ENCODE assay signal across 9 cellular contexts in the genomic region with DNA sequence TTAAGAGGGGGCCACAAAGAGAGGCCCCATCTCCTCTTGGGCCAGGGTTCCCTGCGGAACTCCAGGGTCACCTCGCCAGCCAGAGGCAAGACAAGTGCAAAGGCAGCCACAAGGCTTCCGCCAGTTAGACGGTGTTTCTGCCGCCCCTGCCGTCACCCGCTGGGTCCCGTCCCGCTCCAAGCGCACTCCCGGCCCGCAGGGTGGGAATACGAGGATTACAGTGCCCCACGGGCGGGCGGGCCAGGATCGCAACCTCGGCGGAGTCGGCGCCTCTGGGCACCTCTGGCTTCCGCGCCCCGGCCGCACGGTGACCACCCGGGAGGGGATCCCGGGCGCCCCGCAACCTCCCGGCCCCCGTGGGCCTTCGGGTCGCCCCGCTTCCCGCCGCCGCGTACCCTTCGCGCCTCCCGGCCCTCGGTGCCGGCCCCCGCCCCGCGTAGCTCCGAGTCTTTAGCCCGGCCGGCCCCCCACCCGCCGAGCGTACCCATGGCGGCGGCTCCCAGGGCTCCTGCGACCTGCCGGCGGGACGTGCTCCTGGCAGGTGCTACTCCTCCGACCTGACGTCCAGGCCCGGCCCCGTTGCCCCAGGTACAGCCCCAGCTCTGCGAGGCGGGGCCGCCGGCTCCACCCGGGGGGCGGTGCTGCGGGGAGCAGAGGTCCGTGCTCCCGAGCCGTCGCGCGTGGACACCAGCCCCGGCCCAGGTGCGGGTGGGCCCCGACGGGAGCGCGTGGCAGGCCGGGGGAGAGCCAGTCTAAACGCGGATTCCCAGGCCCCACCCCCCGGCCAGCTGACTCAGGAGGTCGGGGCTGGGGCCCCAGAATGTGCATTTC. TPM values are rescaled to one million over a fixed set of nuclear protein-coding genes. Genes with fewer than 3 reads are reported as not detected.
DNase-seq lines count a peak whose midpoint lies in the region; ATAC-seq and TF ChIP-seq lines count a peak whose summit lies in the region.
"Had no signal": no experiment of that assay in that cellular context is flagged by ENCODE, and none has a peak within 500 bp of the region (broad histone marks: within the 10 kb centered on the region; RNA-seq: fewer than 3 reads in every experiment).

A gene with protein sequence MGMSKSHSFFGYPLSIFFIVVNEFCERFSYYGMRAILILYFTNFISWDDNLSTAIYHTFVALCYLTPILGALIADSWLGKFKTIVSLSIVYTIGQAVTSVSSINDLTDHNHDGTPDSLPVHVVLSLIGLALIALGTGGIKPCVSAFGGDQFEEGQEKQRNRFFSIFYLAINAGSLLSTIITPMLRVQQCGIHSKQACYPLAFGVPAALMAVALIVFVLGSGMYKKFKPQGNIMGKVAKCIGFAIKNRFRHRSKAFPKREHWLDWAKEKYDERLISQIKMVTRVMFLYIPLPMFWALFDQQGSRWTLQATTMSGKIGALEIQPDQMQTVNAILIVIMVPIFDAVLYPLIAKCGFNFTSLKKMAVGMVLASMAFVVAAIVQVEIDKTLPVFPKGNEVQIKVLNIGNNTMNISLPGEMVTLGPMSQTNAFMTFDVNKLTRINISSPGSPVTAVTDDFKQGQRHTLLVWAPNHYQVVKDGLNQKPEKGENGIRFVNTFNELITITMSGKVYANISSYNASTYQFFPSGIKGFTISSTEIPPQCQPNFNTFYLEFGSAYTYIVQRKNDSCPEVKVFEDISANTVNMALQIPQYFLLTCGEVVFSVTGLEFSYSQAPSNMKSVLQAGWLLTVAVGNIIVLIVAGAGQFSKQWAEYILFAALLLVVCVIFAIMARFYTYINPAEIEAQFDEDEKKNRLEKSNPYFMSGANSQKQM (minus strand): TSS at position 562 of the 831 bp plus-strand sequence. CDS start 74 bp downstream, at position 488.

- no peaks in the 10 kb centered on the region for H3K9me2 ChIP-seq in GM23248 (ENCODE audit: insufficient read depth)

- H3K4me3 ChIP-seq in GM23248: peak within 1 kb of the TSS; percentile 48
- peak within 1 kb of the TSS; percentile 69 for H3K4me3 ChIP-seq in iPS-20b (ENCODE audit: low read length)
- peak within 1 kb of the TSS in 3 of 4 donors; percentile 21 to 35 (median 32) for H3K4me3 ChIP-seq in gastrocnemius medialis
- H3K4me3 ChIP-seq: GM12878 had no signal

- 5 to 6% methylated on average over 52 to 64 of the region's 87 CpGs for WGBS in GM23248 (ENCODE audit: low coverage in 1 of 2, low lambda C conversion rate in 2 of 2, missing lambda C conversion rate in 2 of 2), 2 experiments

- POLR2A ChIA-PET in activated CD8-positive, alpha-beta T cell treated with anti-CD3 and anti-CD28 coated beads, Interleukin-2, amount 10 ng/mL, durations not matched to agents 7 days and 5 days (lab: Charles Lee): no interaction called here

- ATAC-seq in activated CD8-positive, alpha-beta T cell treated with anti-CD3 and anti-CD28 coated beads, Interleukin-2, amount 10 ng/mL, durations not matched to agents 7 days and 5 days: peak; percentile 36
- ATAC-seq in gastrocnemius medialis: no peak
- no peak for ATAC-seq in HG02938 (IDR thresholded peaks at IDR 0.05; ENCODE audit: unreplicated experiment)
- no peak for ATAC-seq in GM21619 (IDR thresholded peaks at IDR 0.05; ENCODE audit: unreplicated experiment)
- ATAC-seq in GM18858 (IDR thresholded peaks at IDR 0.05; ENCODE audit: unreplicated experiment): no peak
- ATAC-seq: GM12878 had no signal

- H4K20me1 ChIP-seq in GM23248 (ENCODE audit: insufficient read depth): no peaks in the 10 kb centered on the region

- TF ChIP-seq CTCF in gastrocnemius medialis (IDR thresholded peaks at IDR 0.05 in 4 of 5, conservative IDR thresholded peaks at IDR 0.05 in 1 of 5): no peak

- H3K4me2 ChIP-seq in GM23248 (ENCODE audit: unreplicated experiment): peak within 1 kb of the TSS; percentile 69

- H3K27ac ChIP-seq in GM23248 (no peak within 1 kb of the TSS), iPS-20b (ENCODE audit: low read length) (no peak within 1 kb of the TSS), gastrocnemius medialis (no peak within 1 kb of the TSS)

- CTCF ChIA-PET in activated CD8-positive, alpha-beta T cell treated with anti-CD3 and anti-CD28 coated beads, Interleukin-2, amount 10 ng/mL, durations not matched to agents 7 days and 5 days (lab: Charles Lee): interaction anchor here (0.6 kb wide), 1 partner anchor 349 kb away, joined by 3 read pairs; no protein-coding TSS in a partner anchor

- H3K27me3 ChIP-seq in GM23248 (replicated peaks; ENCODE audit: insufficient read depth) (peaks cover 49% of the 10 kb centered on the region), iPS-20b (ENCODE audit: insufficient read depth, low read length) (peaks cover 42% of the 10 kb centered on the region), gastrocnemius medialis (peaks cover 19 to 34% (median 30%) of the 10 kb centered on the region in 3 donors)

- no peak within 1 kb of the TSS for H3K4me3 Mint-ChIP-seq in activated CD8-positive, alpha-beta T cell treated with anti-CD3 and anti-CD28 coated beads, Interleukin-2, amount 10 ng/mL, durations not matched to agents 7 days and 5 days

- intact Hi-C loops in gastrocnemius medialis (cut with DNase I; ENCODE audit: low total_unique reads): no loop called here

- no peaks in the 10 kb centered on the region for H3K79me2 ChIP-seq in GM23248 (ENCODE audit: insufficient read depth)

- in situ Hi-C loops in GM23248 (cut with MboI): no loop called here
- in situ Hi-C loops in gastrocnemius medialis (cut with MboI; ENCODE audit: low sequenced_read_pairs in 4 of 4): no loop called here

- H3K27ac Mint-ChIP-seq in activated CD8-positive, alpha-beta T cell treated with anti-CD3 and anti-CD28 coated beads, Interleukin-2, amount 10 ng/mL, durations not matched to agents 7 days and 5 days: no peak within 1 kb of the TSS

- H3K9me3 ChIP-seq in GM23248 (ENCODE audit: low read depth) (no peaks in the 10 kb centered on the region), iPS-20b (ENCODE audit: insufficient read depth, low read depth, low read length) (no peaks in the 10 kb centered on the region), gastrocnemius medialis (no peaks in the 10 kb centered on the region)

- peaks cover 4% of the 10 kb centered on the region; the same call in 1 of the 2 replicates for H3F3A ChIP-seq in GM23248 (ENCODE audit: insufficient read depth)

- no peak for TF ChIP-seq POLR2A in gastrocnemius medialis (IDR thresholded peaks at IDR 0.05)

- peak within 1 kb of the TSS; percentile 40 for H2AFZ ChIP-seq in GM23248

- no peak within 1 kb of the TSS for H3K9ac ChIP-seq in GM23248
- no peak within 1 kb of the TSS for H3K9ac ChIP-seq in iPS-20b (ENCODE audit: low read depth, low read length)

- no peaks in the 10 kb centered on the region for H3K4me1 Mint-ChIP-seq in activated CD8-positive, alpha-beta T cell treated with anti-CD3 and anti-CD28 coated beads, Interleukin-2, amount 10 ng/mL, durations not matched to agents 7 days and 5 days (ENCODE audit: low read depth)

- peaks cover 4% of the 10 kb centered on the region for H3K9me3 Mint-ChIP-seq in activated CD8-positive, alpha-beta T cell treated with anti-CD3 and anti-CD28 coated beads, Interleukin-2, amount 10 ng/mL, durations not matched to agents 7 days and 5 days (ENCODE audit: insufficient read depth)

- peaks cover 3% of the 10 kb centered on the region for H3K36me3 Mint-ChIP-seq in activated CD8-positive, alpha-beta T cell treated with anti-CD3 and anti-CD28 coated beads, Interleukin-2, amount 10 ng/mL, durations not matched to agents 7 days and 5 days (ENCODE audit: low read depth)

- H3K4me1 ChIP-seq in GM23248 (ENCODE audit: insufficient read depth) (peaks cover 5% of the 10 kb centered on the region), iPS-20b (ENCODE audit: insufficient read depth, low read length) (0 out of 2 replicates have a peak, but pooled peaks cover 3% of the 10 kb centered on the region), gastrocnemius medialis (no peaks in the 10 kb centered on the region)

- H3K27me3 Mint-ChIP-seq in activated CD8-positive, alpha-beta T cell treated with anti-CD3 and anti-CD28 coated beads, Interleukin-2, amount 10 ng/mL, durations not matched to agents 7 days and 5 days (ENCODE audit: low read depth): peaks cover 53% of the 10 kb centered on the region

- H3K36me3 ChIP-seq in GM23248 (ENCODE audit: low read depth) (no peaks in the 10 kb centered on the region), iPS-20b (ENCODE audit: insufficient read depth, low read depth, low read length) (no peaks in the 10 kb centered on the region), gastrocnemius medialis (no peaks in the 10 kb centered on the region)

- DNase-seq in GM23248 (peak; percentile 34), gastrocnemius medialis (no peak), superior temporal gyrus (ENCODE audit: extremely low spot score) (no peak)
- no peak for DNase-seq in activated CD8-positive, alpha-beta T cell treated with anti-CD3 and anti-CD28 coated beads, Interleukin-2, amount 10 ng/mL, durations not matched to agents 7 days and 5 days

RNA-seq across cellular contexts. Expression of the gene that starts here (rescaled TPM):
- total RNA-seq in GM23248 (2014; rRNA removed; shearing (Covaris generic)): not detected in 2 replicates
- not detected in 2 replicates for polyA plus RNA-seq in GM23248 (2016; fragmentation: Nextera tagmentation; extraction: Ambion mirVana)
- total RNA-seq in activated CD8-positive, alpha-beta T cell treated with anti-CD3 and anti-CD28 coated beads, Interleukin-2, amount 10 ng/mL, durations not matched to agents 7 days and 5 days: not detected
- not detected for total RNA-seq in gastrocnemius medialis
- total RNA-seq: GM12878 had no signal
- polyA plus RNA-seq: GM12878 had no signal

Comparison
In these comparisons a context has a peak if more than half of its experiments do, and no peak if none do; other contexts are left out.
1. Peak in DNase-seq, H3K4me3 ChIP-seq and H3K4me2 ChIP-seq in GM23248; RNA of the gene not detected or under 1 TPM.
2. Peak in ATAC-seq in activated CD8-positive, alpha-beta T cell treated with anti-CD3 and anti-CD28 coated beads, Interleukin-2, amount 10 ng/mL, durations not matched to agents 7 days and 5 days; RNA of the gene not detected or under 1 TPM.